ENCODE assay signal across 8 cellular contexts in genomic region chr6:106510090-106510970, GRCh38.
DNase-seq lines count a peak whose midpoint lies in the region; ATAC-seq, FAIRE-seq and TF ChIP-seq lines count a peak whose summit lies in the region.

No MANE protein-coding gene starts in this region.

- no peaks in the 10 kb centered on the region for H3K36me3 Mint-ChIP-seq in Caco-2 (ENCODE audit: insufficient read depth, unreplicated experiment)

- ATAC-seq in GM21717 (IDR thresholded peaks at IDR 0.05; ENCODE audit: unreplicated experiment) (peak; percentile 40), left lobe of liver (peak; percentile 28)

- H3K9me3 ChIP-seq in Caco-2: no peaks in the 10 kb centered on the region
- no peaks in the 10 kb centered on the region for H3K9me3 ChIP-seq in MG63

- no TSS peak for BruUV-seq in Caco-2 (replicated peaks; lab: Mats Ljungman, UMichigan)

- H3K27ac Mint-ChIP-seq in Caco-2 (ENCODE audit: unreplicated experiment): no peak overlapping the region

- no peak for FAIRE-seq in bronchial epithelial cell (lab: Jason Lieb, UNC)

- peaks cover 12% of the 10 kb centered on the region for H3K4me1 Mint-ChIP-seq in Caco-2 (ENCODE audit: low read depth, unreplicated experiment)

- intact Hi-C loops in Caco-2 (cut with micrococcal nuclease; ENCODE audit: unreplicated experiment): no loop called here

- H3K4me3 Mint-ChIP-seq in Caco-2 (ENCODE audit: unreplicated experiment): peak overlapping the region; percentile 91

- H3K4me3 ChIP-seq in Caco-2 (ENCODE audit: low read depth, low read length) (peak overlapping the region; percentile 45), MG63 (peak overlapping the region; percentile 43), bronchial epithelial cell (ENCODE audit: low read depth, low read length) (peak overlapping the region; percentile 35)

- H3K27me3 ChIP-seq in Caco-2 (replicated peaks; ENCODE audit: control insufficient read depth, insufficient read depth, low read length): no peaks in the 10 kb centered on the region; the same call in none of the 2 replicates
- peaks cover 14% of the 10 kb centered on the region for H3K27me3 ChIP-seq in MG63
- no peaks in the 10 kb centered on the region for H3K27me3 ChIP-seq in bronchial epithelial cell (ENCODE audit: control insufficient read depth, insufficient read depth, low read length)

- POLR2A ChIA-PET in Caco-2 (lab: Charles Lee): no interaction called here

- CTCF ChIA-PET in Caco-2 (lab: Charles Lee): interaction anchor here (1.0 kb wide), 1 partner anchor 56 kb away, joined by 3 read pairs; no protein-coding TSS in a partner anchor

- H3K9me3 Mint-ChIP-seq in Caco-2 (ENCODE audit: unreplicated experiment): no peaks in the 10 kb centered on the region

- H3K4me1 ChIP-seq in Caco-2: peaks cover 6% of the 10 kb centered on the region; the same call in 1 of the 2 replicates

- no peaks in the 10 kb centered on the region for H3K36me3 ChIP-seq in Caco-2 (ENCODE audit: control insufficient read depth, insufficient read depth, low read length)
- H3K36me3 ChIP-seq in MG63: no peaks in the 10 kb centered on the region
- H3K36me3 ChIP-seq in bronchial epithelial cell (ENCODE audit: control insufficient read depth, insufficient read depth, low read length): peaks cover 16% of the 10 kb centered on the region

- DNase-seq in Caco-2 (peak; percentile 70 to 74), MG63 (peak; percentile 42), UCSD-AML1 (lab: John Stamatoyannopoulos, UW; ENCODE audit: unreplicated experiment) (peak; percentile 41), bronchial epithelial cell (ENCODE audit: low read depth) (peak; percentile 82), left lobe of liver (ENCODE audit: low spot score) (peak; percentile 62), GDM1 (lab: John Stamatoyannopoulos, UW) (no peak)
- DNase-seq in stimulated activated CD4-positive, alpha-beta T cell treated with anti-CD3 and anti-CD28 coated beads, TNF-alpha, amount 100 ng/mL, for 48 hours (ENCODE audit: low read depth in 3 of 3): peak in 2 of 3 donors; percentile 43 to 61

- H3K27me3 Mint-ChIP-seq in Caco-2 (ENCODE audit: insufficient read depth, unreplicated experiment): peaks cover 5% of the 10 kb centered on the region

- TF ChIP-seq CTCF in Caco-2 (IDR thresholded peaks at IDR 0.05; ENCODE audit: insufficient read depth in 1 of 2, low read depth in 1 of 2, low read length in 1 of 2, severe bottlenecking in 1 of 2, unreplicated experiment in 1 of 2) (no peak), bronchial epithelial cell (IDR thresholded peaks at IDR 0.05; ENCODE audit: insufficient read depth, low read length, severe bottlenecking) (no peak)
